ENCODE assay signal across 14 cellular contexts in genomic region chr17:63694974-63695773, GRCh38. TPM values are rescaled to one million over a fixed set of nuclear protein-coding genes. Genes with fewer than 3 reads are reported as not detected.
A peak's percentile ranks its signal among the peaks of the same experiment; 100 is the strongest.
DNase-seq lines count a peak whose midpoint lies in the region; ATAC-seq, FAIRE-seq and TF ChIP-seq lines count a peak whose summit lies in the region.
"Had no signal": no experiment of that assay in that cellular context is flagged by ENCODE, and none has a peak within 500 bp of the region (broad histone marks: within the 10 kb centered on the region; RNA-seq: fewer than 3 reads in every experiment).

No MANE protein-coding gene starts in this region.

- H3K9me3 Mint-ChIP-seq in activated CD4-positive, alpha-beta T cell treated with anti-CD3 and anti-CD28 coated beads, Interleukin-2, amount 10 ng/mL, durations not matched to agents 24 days and 14 days: no peaks in the 10 kb centered on the region
- H3K9me3 Mint-ChIP-seq: nephron had no signal

- no peaks in the 10 kb centered on the region for H3K9me2 ChIP-seq in OCI-LY1 (ENCODE audit: low read depth, low read length)

- peaks cover 31% of the 10 kb centered on the region for H3K4me1 Mint-ChIP-seq in activated CD4-positive, alpha-beta T cell treated with anti-CD3 and anti-CD28 coated beads, Interleukin-2, amount 10 ng/mL, durations not matched to agents 24 days and 14 days
- H3K4me1 Mint-ChIP-seq: nephron had no signal

- 19% methylated on average over 15 of the region's 15 CpGs for WGBS in GM12878 (ENCODE audit: insufficient coverage, insufficient replicate concordance, low lambda C conversion rate, missing lambda C conversion rate)

- ATAC-seq in GM12878 (no peak), sciatic nerve (no peak)
- ATAC-seq: A549 had no signal

- H3K9ac ChIP-seq in OCI-LY1 (ENCODE audit: low read length) (peak overlapping the region; percentile 34; the same call in 1 of the 2 replicates), GM12878 (ENCODE audit: control insufficient read depth, insufficient read depth, low read length) (no peak overlapping the region; the same call in 1 of the 2 replicates)

- TF ChIP-seq RAD21 in GM12878 (IDR thresholded peaks at IDR 0.05; ENCODE audit: insufficient read depth, low read depth, low read length): no peak

- in situ Hi-C loops in GM12878 (cut with MboI): no loop called here

- TF ChIP-seq POLR2A in GM12878 (IDR thresholded peaks at IDR 0.05; ENCODE audit: low read depth, low read length): peak; percentile 84

- RAD21 ChIA-PET in GM12878 (lab: Charles Lee; ENCODE audit: unreplicated experiment): interaction anchor here (0.6 to 2.1 kb wide), 7 partner anchors 46 to 270 kb away, joined by 3 to 8 read pairs (median 4); partner anchors contain the start of genes CCDC47 and MAP3K3

- no peaks in the 10 kb centered on the region for H3K79me2 ChIP-seq in OCI-LY1 (ENCODE audit: insufficient read depth, low read length)
- H3K79me2 ChIP-seq in GM12878 (ENCODE audit: control insufficient read depth, insufficient read depth, low read length): peaks cover 34% of the 10 kb centered on the region

- H3K36me3 ChIP-seq in OCI-LY1 (ENCODE audit: insufficient read depth, low read length) (peaks cover 42% of the 10 kb centered on the region), GM12878 (ENCODE audit: control insufficient read depth in 2 of 2, insufficient read depth in 2 of 2, low read length in 1 of 2) (peaks cover 14 to 25% of the 10 kb centered on the region in 2 experiments; a peak in 3 of 4 replicates)
- H3K36me3 ChIP-seq: cardiac muscle cell had no signal

- peak; percentile 61 for DNase-seq in activated CD4-positive, alpha-beta T cell treated with anti-CD3 and anti-CD28 coated beads, Interleukin-2, amount 10 ng/mL, durations not matched to agents 24 days and 14 days
- DNase-seq in activated CD4-positive, alpha-beta T cell treated with anti-CD3 and anti-CD28 coated beads for 4 hours: no peak
- DNase-seq in GM12878 (ENCODE audit: low read depth, low spot score) (no peak), sciatic nerve (ENCODE audit: low spot score) (peak; percentile 53), HCEC 1CT (no peak), NCI-H1048 (lab: John Stamatoyannopoulos, UW) (no peak), NCI-H2081 (lab: John Stamatoyannopoulos, UW) (no peak)
- DNase-seq: GF-D8 had no signal

- CTCF ChIA-PET in GM12878 (lab: Yijun Ruan, JAX): interaction anchor here (0.8 to 3.3 kb wide), 10 partner anchors 11 to 454 kb away, joined by 3 to 12 read pairs (median 4); no protein-coding TSS in a partner anchor

- peak overlapping the region; percentile 92 for H3K4me2 ChIP-seq in OCI-LY1 (ENCODE audit: low read length)
- peak overlapping the region; percentile 84 for H3K4me2 ChIP-seq in GM12878 (ENCODE audit: control insufficient read depth, insufficient read depth)
- H3K4me2 ChIP-seq: A549 had no signal

- no peaks in the 10 kb centered on the region for H3K27me3 ChIP-seq in OCI-LY1 (ENCODE audit: insufficient read depth, low read length)
- no peaks in the 10 kb centered on the region for H3K27me3 ChIP-seq in GM12878 (replicated peaks in 1 of 2; ENCODE audit: control insufficient read depth in 2 of 2, insufficient read depth in 2 of 2, low read length in 1 of 2)
- H3K27me3 ChIP-seq: cardiac muscle cell, SJSA1 had no signal

- TF ChIP-seq EP300 in GM12878 (IDR thresholded peaks at IDR 0.05; ENCODE audit: borderline replicate concordance in 1 of 2, control insufficient read depth in 1 of 2, low read depth in 2 of 2, low read length in 2 of 2): no peak

- peak; percentile 41 for FAIRE-seq in GM12878 (lab: Jason Lieb, UNC)
- FAIRE-seq: A549, GM19239 had no signal

- H2AFZ ChIP-seq in OCI-LY1 (ENCODE audit: low read length): no peak overlapping the region
- H2AFZ ChIP-seq in GM12878 (ENCODE audit: control insufficient read depth, low read depth, low read length): no peak overlapping the region

- H3K4me1 ChIP-seq in OCI-LY1 (ENCODE audit: insufficient read depth, low read length, severe bottlenecking): peaks cover 37% of the 10 kb centered on the region
- peaks cover 27% of the 10 kb centered on the region for H3K4me1 ChIP-seq in GM12878 (ENCODE audit: control insufficient read depth, insufficient read depth, low read length)

- no peak overlapping the region for H3K4me3 Mint-ChIP-seq in activated CD4-positive, alpha-beta T cell treated with anti-CD3 and anti-CD28 coated beads, Interleukin-2, amount 10 ng/mL, durations not matched to agents 24 days and 14 days

- H4K20me1 ChIP-seq in OCI-LY1 (ENCODE audit: insufficient read depth, low read length): no peaks in the 10 kb centered on the region
- no peaks in the 10 kb centered on the region for H4K20me1 ChIP-seq in GM12878 (ENCODE audit: control insufficient read depth, insufficient read depth)

- POLR2A ChIA-PET in GM12878 (lab: Charles Lee): interaction anchor here (0.6 to 2.1 kb wide), 14 partner anchors 9 to 1616 kb away, joined by 3 to 11 read pairs (median 4); partner anchors contain the start of genes CCDC47 and DDX42

- H3K9me3 ChIP-seq in OCI-LY1 (ENCODE audit: low read length) (no peaks in the 10 kb centered on the region), GM12878 (replicated peaks; ENCODE audit: control insufficient read depth, insufficient read depth, low read length) (no peaks in the 10 kb centered on the region)
- H3K9me3 ChIP-seq: A549 had no signal

- peaks cover 34% of the 10 kb centered on the region for H3K36me3 Mint-ChIP-seq in activated CD4-positive, alpha-beta T cell treated with anti-CD3 and anti-CD28 coated beads, Interleukin-2, amount 10 ng/mL, durations not matched to agents 24 days and 14 days (ENCODE audit: low read depth)

- intact Hi-C loops in activated CD4-positive, alpha-beta T cell treated with anti-CD3 and anti-CD28 coated beads, Interleukin-2, amount 10 ng/mL, durations not matched to agents 24 days and 14 days (cut with micrococcal nuclease): loop anchor here (5.0 kb wide), 1 partner anchor 268 kb away; no protein-coding TSS in a partner anchor
- intact Hi-C loops in GM12878 (cut with micrococcal nuclease; ENCODE audit: unreplicated experiment): loop anchor here (5.0 to 10.0 kb wide), 3 partner anchors 140 to 270 kb away; partner anchors contain the start of genes DCAF7 and SMARCD2
- intact Hi-C loops in sciatic nerve (cut with DNase I): no loop called here

- H3K27ac Mint-ChIP-seq in activated CD4-positive, alpha-beta T cell treated with anti-CD3 and anti-CD28 coated beads, Interleukin-2, amount 10 ng/mL, durations not matched to agents 24 days and 14 days: peak overlapping the region; percentile 78

- H3K27me3 Mint-ChIP-seq in activated CD4-positive, alpha-beta T cell treated with anti-CD3 and anti-CD28 coated beads, Interleukin-2, amount 10 ng/mL, durations not matched to agents 24 days and 14 days: no peaks in the 10 kb centered on the region

- BruUV-seq in GM12878 (replicated peaks; lab: Mats Ljungman, UMichigan): TSS peak; percentile 52

- H3K27ac ChIP-seq in OCI-LY1 (ENCODE audit: low read depth, low read length, poor library complexity, severe bottlenecking) (peak overlapping the region; percentile 98), GM12878 (ENCODE audit: control insufficient read depth, insufficient read depth) (peak overlapping the region; percentile 52)
- H3K27ac ChIP-seq: A549, cardiac muscle cell, SJSA1 had no signal

- SMC1A ChIA-PET in GM12878 (lab: Charles Lee; ENCODE audit: uncharacterized antibody, unreplicated experiment): interaction anchor here (0.7 to 1.7 kb wide), 4 partner anchors 47 to 91 kb away, joined by 3 to 6 read pairs (median 4); partner anchors contain the start of gene MAP3K3

- TF ChIP-seq CTCF in OCI-LY1 (IDR thresholded peaks at IDR 0.05; ENCODE audit: low read length) (no peak), GM12878 (IDR thresholded peaks at IDR 0.05 in 2 of 3, conservative IDR thresholded peaks at IDR 0.05 in 1 of 3; ENCODE audit: control insufficient read depth in 2 of 3, extremely low read depth in 1 of 3, insufficient read depth in 1 of 3, low read depth in 3 of 3, low read length in 3 of 3) (no peak)

- no peaks in the 10 kb centered on the region for H3F3A ChIP-seq in OCI-LY1 (ENCODE audit: insufficient read depth, low read length)

- peak overlapping the region; percentile 2 for H3K4me3 ChIP-seq in OCI-LY1 (ENCODE audit: low read depth, low read length, poor library complexity, severe bottlenecking)
- H3K4me3 ChIP-seq in GM12878: no peak overlapping the region
- H3K4me3 ChIP-seq: A549, cardiac muscle cell, SJSA1 had no signal

RNA-seq across cellular contexts. Expression of gene LIMD2, which starts 4.8 kb away (rescaled TPM):
- 202 and 204 TPM in 2 replicates for total RNA-seq in activated CD4-positive, alpha-beta T cell treated with anti-CD3 and anti-CD28 coated beads, Interleukin-2, amount 10 ng/mL, durations not matched to agents 24 days and 14 days
- 116 and 138 TPM in 2 replicates for total RNA-seq in GM12878 (2013; cell fraction: nucleolus; rRNA removed)
- 247 and 261 TPM in 2 replicates for total RNA-seq in GM12878 (2014; rRNA removed)
- 75.5 and 81.3 TPM in 2 replicates for total RNA-seq in GM12878 (2014; rRNA removed; fragmentation: Illumina TruSeq; extraction: Trizol)
- total RNA-seq in GM12878 (2021): 251 and 259 TPM in 2 replicates
- polyA plus RNA-seq in GM12878 (2011; ENCODE audit: low read depth): 48.8 TPM
- polyA plus RNA-seq in GM12878 (2011; rRNA removed): 40.7 and 103 TPM in 2 replicates
- polyA plus RNA-seq in GM12878 (2011; cell fraction: cytosol; rRNA removed): 157 and 273 TPM in 2 replicates
- 564 and 586 TPM in 2 replicates for polyA plus RNA-seq in GM12878 (2011; cell fraction: nucleus; rRNA removed)
- 167 and 191 TPM in 2 replicates for polyA plus RNA-seq in GM12878 (2012)
- polyA plus RNA-seq in GM12878 (2014; fragmentation: Illumina TruSeq; extraction: Trizol): 5.9 and 58.2 TPM in 2 replicates
- polyA plus RNA-seq in GM12878 (2014; fragmentation: Nextera tagmentation; extraction: Ambion mirVana): 1 to 10 TPM; 1.1 to 5.0 TPM
- polyA plus RNA-seq in GM12878 (2014; rRNA removed): 290 and 364 TPM in 2 replicates
- polyA plus RNA-seq in GM12878 (2016; fragmentation: Nextera tagmentation; extraction: Ambion mirVana): 100 to 1,000 TPM; 307 to 339 TPM
- 24.1 and 63.2 TPM in 2 replicates for polyA minus RNA-seq in GM12878 (2011; rRNA and poly(A)+ RNA removed)
- 44.1 and 64.9 TPM in 2 replicates for polyA minus RNA-seq in GM12878 (2011; cell fraction: cytosol; rRNA and poly(A)+ RNA removed)
- polyA minus RNA-seq in GM12878 (2011; cell fraction: nucleus; rRNA and poly(A)+ RNA removed): 154 and 220 TPM in 2 replicates
- 20.7 TPM for total RNA-seq in sciatic nerve

RNA-seq across cellular contexts. Expression of gene STRADA, which starts 46.4 kb away (rescaled TPM):
- 50.4 and 54.6 TPM in 2 replicates for total RNA-seq in activated CD4-positive, alpha-beta T cell treated with anti-CD3 and anti-CD28 coated beads, Interleukin-2, amount 10 ng/mL, durations not matched to agents 24 days and 14 days
- total RNA-seq in GM12878 (2013; cell fraction: nucleolus; rRNA removed): 194 and 198 TPM in 2 replicates
- 28.6 and 33.2 TPM in 2 replicates for total RNA-seq in GM12878 (2014; rRNA removed)
- 30.8 and 32.8 TPM in 2 replicates for total RNA-seq in GM12878 (2014; rRNA removed; fragmentation: Illumina TruSeq; extraction: Trizol)
- 40.0 and 45.3 TPM in 2 replicates for total RNA-seq in GM12878 (2021)
- polyA plus RNA-seq in GM12878 (2011; ENCODE audit: low read depth): 35.0 TPM
- 43.0 and 50.5 TPM in 2 replicates for polyA plus RNA-seq in GM12878 (2011; rRNA removed)
- polyA plus RNA-seq in GM12878 (2011; cell fraction: cytosol; rRNA removed): 39.3 and 41.7 TPM in 2 replicates
- 88.9 and 97.6 TPM in 2 replicates for polyA plus RNA-seq in GM12878 (2011; cell fraction: nucleus; rRNA removed)
- polyA plus RNA-seq in GM12878 (2012): 38.9 and 44.0 TPM in 2 replicates
- polyA plus RNA-seq in GM12878 (2014; fragmentation: Illumina TruSeq; extraction: Trizol): 49.5 and 51.2 TPM in 2 replicates
- polyA plus RNA-seq in GM12878 (2014; fragmentation: Nextera tagmentation; extraction: Ambion mirVana): 10 to 100 TPM; 13.3 to 15.6 TPM
- 39.7 and 42.7 TPM in 2 replicates for polyA plus RNA-seq in GM12878 (2014; rRNA removed)
- 10 to 100 TPM; 50.0 to 54.1 TPM for polyA plus RNA-seq in GM12878 (2016; fragmentation: Nextera tagmentation; extraction: Ambion mirVana)
- 38.4 and 42.4 TPM in 2 replicates for polyA minus RNA-seq in GM12878 (2011; rRNA and poly(A)+ RNA removed)
- polyA minus RNA-seq in GM12878 (2011; cell fraction: cytosol; rRNA and poly(A)+ RNA removed): 9.0 and 20.6 TPM in 2 replicates
- polyA minus RNA-seq in GM12878 (2011; cell fraction: nucleus; rRNA and poly(A)+ RNA removed): 27.2 and 43.3 TPM in 2 replicates
- 54.3 TPM for total RNA-seq in sciatic nerve

Comparison
In these comparisons a context has a peak if more than half of its experiments do, and no peak if none do; other contexts are left out.
1. DNase-seq: peak in activated CD4-positive, alpha-beta T cell treated with anti-CD3 and anti-CD28 coated beads, Interleukin-2, amount 10 ng/mL, durations not matched to agents 24 days and 14 days (single experiment) and sciatic nerve (single experiment); none in activated CD4-positive, alpha-beta T cell treated with anti-CD3 and anti-CD28 coated beads for 4 hours (0 of 2), GM12878 (single experiment), HCEC 1CT (single experiment), NCI-H1048 (single experiment) and NCI-H2081 (0 of 2).